In genomic region chr3:35899245-35899644, GRCh38 we compare ENCODE assay signal across 3 cellular contexts.
TF ChIP-seq lines count a peak whose summit lies in the region.

No MANE protein-coding gene starts in this region.

TF ChIP-seq in GM23338, 12 proteins besides CTCF, POLR2A, EP300 and RAD21 (continued from another document and continues in another):
- no peak for TF ChIP-seq REST (IDR thresholded peaks at IDR 0.05; ENCODE audit: unreplicated experiment)
- TF ChIP-seq ZNF114 (CRISPR knock-in tag; IDR thresholded peaks at IDR 0.05) = no peak
- TF ChIP-seq ZNF331 (CRISPR knock-in tag; IDR thresholded peaks at IDR 0.05; ENCODE audit: low read depth) = no peak
- no peak for TF ChIP-seq CREB1 (CRISPR knock-in tag; IDR thresholded peaks at IDR 0.05; ENCODE audit: low read depth)
- no peak for TF ChIP-seq STAT1 (IDR thresholded peaks at IDR 0.05; ENCODE audit: unreplicated experiment)
- no peak for TF ChIP-seq NANOG (IDR thresholded peaks at IDR 0.05; ENCODE audit: borderline replicate concordance)
- no peak for TF ChIP-seq JUNB (IDR thresholded peaks at IDR 0.05; ENCODE audit: unreplicated experiment)
- no peak for TF ChIP-seq EZH2phosphoT487 (IDR thresholded peaks at IDR 0.05; ENCODE audit: unreplicated experiment)

TF ChIP-seq in SK-N-SH, 30 proteins besides CTCF, POLR2A, EP300 and RAD21 (continued from another document):
- TF ChIP-seq, protein P1, sequence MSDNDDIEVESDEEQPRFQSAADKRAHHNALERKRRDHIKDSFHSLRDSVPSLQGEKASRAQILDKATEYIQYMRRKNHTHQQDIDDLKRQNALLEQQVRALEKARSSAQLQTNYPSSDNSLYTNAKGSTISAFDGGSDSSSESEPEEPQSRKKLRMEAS (IDR thresholded peaks at IDR 0.05; ENCODE audit: low read depth) = no peak
- no peak for TF ChIP-seq FOXJ3 (CRISPR knock-in tag; IDR thresholded peaks at IDR 0.05)
- no peak for TF ChIP-seq TEAD4 (IDR thresholded peaks at IDR 0.05; ENCODE audit: borderline replicate concordance, insufficient read depth)
- TF ChIP-seq CHD2 (IDR thresholded peaks at IDR 0.05; ENCODE audit: low read length, partially characterized antibody) = no peak
- TF ChIP-seq GATA2 (CRISPR knock-in tag; IDR thresholded peaks at IDR 0.05) = peak; percentile 77
- no peak for TF ChIP-seq SIN3A (IDR thresholded peaks at IDR 0.05; ENCODE audit: borderline replicate concordance, low read depth, low read length)
TF ChIP-seq in SK-N-SH: peak in this region for 2.

TF ChIP-seq in neural cell, 6 proteins besides CTCF, POLR2A, EP300 and RAD21 (continued from another document):
- TF ChIP-seq REST (IDR thresholded peaks at IDR 0.05; ENCODE audit: borderline replicate concordance) (no peak), MXI1 (conservative IDR thresholded peaks at IDR 0.05; ENCODE audit: poor library complexity, severe bottlenecking) (no peak)
TF ChIP-seq in neural cell: peak in this region for 0.
